Comparison of ENCODE assay signal across 8 cellular contexts in genomic region chr3:48502728-48503168, GRCh38. TPM values are rescaled to one million over a fixed set of nuclear protein-coding genes. Genes with fewer than 3 reads are reported as not detected.
DNase-seq lines count a peak whose midpoint lies in the region; ATAC-seq, FAIRE-seq and TF ChIP-seq lines count a peak whose summit lies in the region.

No MANE protein-coding gene starts in this region.

- H3K4me1 Mint-ChIP-seq in activated CD8-positive, alpha-beta memory T cell treated with anti-CD3 and anti-CD28 coated beads, Interleukin-2, amount 10 ng/mL, durations not matched to agents 7 days and 5 days: peaks cover 54% of the 10 kb centered on the region
- peaks cover 29% of the 10 kb centered on the region for H3K4me1 Mint-ChIP-seq in mesothelial cell of epicardium

- TF ChIP-seq POLR2A in GM12891 (IDR thresholded peaks at IDR 0.05; ENCODE audit: low read depth, low read length): no peak

- H3K4me3 ChIP-seq in colonic mucosa (no peak overlapping the region), upper lobe of right lung (peak overlapping the region; percentile 67)

- peak overlapping the region; percentile 35 for H3K27ac Mint-ChIP-seq in activated CD8-positive, alpha-beta memory T cell treated with anti-CD3 and anti-CD28 coated beads, Interleukin-2, amount 10 ng/mL, durations not matched to agents 7 days and 5 days
- H3K27ac Mint-ChIP-seq in mesothelial cell of epicardium: no peak overlapping the region

- H3K27me3 ChIP-seq in colonic mucosa: no peaks in the 10 kb centered on the region
- H3K27me3 ChIP-seq in upper lobe of right lung: no peaks in the 10 kb centered on the region

- no peak for DNase-seq in activated CD8-positive, alpha-beta memory T cell treated with anti-CD3 and anti-CD28 coated beads, Interleukin-2, amount 10 ng/mL, durations not matched to agents 7 days and 5 days
- no peak for DNase-seq in activated CD8-positive, alpha-beta memory T cell treated with anti-CD3 and anti-CD28 coated beads for 24 hours
- DNase-seq in colonic mucosa (no peak), mesothelial cell of epicardium (ENCODE audit: low spot score in 2 of 2, unreplicated experiment in 2 of 2) (no peak), upper lobe of right lung (no peak), GM12891 (ENCODE audit: insufficient read length, low spot score) (no peak)
- DNase-seq in effector CD4-positive, alpha-beta T cell: no peak

- no peaks in the 10 kb centered on the region for H3K27me3 Mint-ChIP-seq in activated CD8-positive, alpha-beta memory T cell treated with anti-CD3 and anti-CD28 coated beads, Interleukin-2, amount 10 ng/mL, durations not matched to agents 7 days and 5 days
- H3K27me3 Mint-ChIP-seq in mesothelial cell of epicardium (ENCODE audit: low read depth): no peaks in the 10 kb centered on the region

- no peak for TF ChIP-seq CTCF in colonic mucosa (IDR thresholded peaks at IDR 0.05)
- TF ChIP-seq CTCF in mesothelial cell of epicardium (IDR thresholded peaks at IDR 0.05; ENCODE audit: unreplicated experiment): no peak
- no peak for TF ChIP-seq CTCF in upper lobe of right lung (IDR thresholded peaks at IDR 0.05)

- H3K9me3 Mint-ChIP-seq in activated CD8-positive, alpha-beta memory T cell treated with anti-CD3 and anti-CD28 coated beads, Interleukin-2, amount 10 ng/mL, durations not matched to agents 7 days and 5 days (ENCODE audit: low read depth): peaks cover 3% of the 10 kb centered on the region
- H3K9me3 Mint-ChIP-seq in mesothelial cell of epicardium: peaks cover 3% of the 10 kb centered on the region

- no peaks in the 10 kb centered on the region for H3K4me1 ChIP-seq in colonic mucosa
- H3K4me1 ChIP-seq in upper lobe of right lung: peaks cover 20% of the 10 kb centered on the region

- H3K9ac ChIP-seq in colonic mucosa (ENCODE audit: low read depth in 2 of 2, low read length in 2 of 2): peak overlapping the region in 1 of 2 donors; percentile 81

- intact Hi-C loops in colonic mucosa (cut with DNase I) (loop anchor here (5.0 kb wide), 1 partner anchor 35 kb away; a partner anchor contains a TSS), upper lobe of right lung (cut with DNase I) (no loop called here)

- CTCF ChIA-PET in activated CD8-positive, alpha-beta memory T cell treated with anti-CD3 and anti-CD28 coated beads, Interleukin-2, amount 10 ng/mL, durations not matched to agents 7 days and 5 days (lab: Charles Lee): interaction anchor here (9.1 to 13.5 kb wide), 2 partner anchors 33 to 67 kb away, joined by 101 to 110 read pairs; a partner anchor contains a TSS

- H3K27ac ChIP-seq in colonic mucosa (peak overlapping the region; percentile 72), upper lobe of right lung (peak overlapping the region; percentile 91)

- peak overlapping the region; percentile 78 for H3K4me3 Mint-ChIP-seq in activated CD8-positive, alpha-beta memory T cell treated with anti-CD3 and anti-CD28 coated beads, Interleukin-2, amount 10 ng/mL, durations not matched to agents 7 days and 5 days
- peak overlapping the region; percentile 81 for H3K4me3 Mint-ChIP-seq in mesothelial cell of epicardium

- ATAC-seq in activated CD8-positive, alpha-beta memory T cell treated with anti-CD3 and anti-CD28 coated beads, Interleukin-2, amount 10 ng/mL, durations not matched to agents 7 days and 5 days: no peak
- ATAC-seq in upper lobe of right lung (no peak), GM19324 (IDR thresholded peaks at IDR 0.05; ENCODE audit: low FRiP score, unreplicated experiment) (no peak)

- no peak for FAIRE-seq in GM12891 (lab: Jason Lieb, UNC)

- H3K36me3 ChIP-seq in colonic mucosa (no peaks in the 10 kb centered on the region), upper lobe of right lung (peaks cover 7% of the 10 kb centered on the region)

- peaks cover 16% of the 10 kb centered on the region for H3K36me3 Mint-ChIP-seq in activated CD8-positive, alpha-beta memory T cell treated with anti-CD3 and anti-CD28 coated beads, Interleukin-2, amount 10 ng/mL, durations not matched to agents 7 days and 5 days
- peaks cover 14% of the 10 kb centered on the region for H3K36me3 Mint-ChIP-seq in mesothelial cell of epicardium

- H3K9me3 ChIP-seq in colonic mucosa (no peaks in the 10 kb centered on the region), upper lobe of right lung (no peaks in the 10 kb centered on the region)

TF ChIP-seq in GM12891, 5 proteins besides CTCF, POLR2A, EP300 and RAD21:
- TF ChIP-seq SPI1 (IDR thresholded peaks at IDR 0.05; ENCODE audit: low read depth, low read length): no peak
- no peak for TF ChIP-seq POLR2AphosphoS5 (IDR thresholded peaks at IDR 0.05; ENCODE audit: low read depth, low read length)
- no peak for TF ChIP-seq POU2F2 (IDR thresholded peaks at IDR 0.05; ENCODE audit: low read depth, low read length)
- no peak for TF ChIP-seq PAX5 (IDR thresholded peaks at IDR 0.05; ENCODE audit: insufficient read depth, low read length, severe bottlenecking)

RNA-seq across cellular contexts. Expression of gene SHISA5, which starts 1.2 kb away (rescaled TPM):
- total RNA-seq in activated CD8-positive, alpha-beta memory T cell treated with anti-CD3 and anti-CD28 coated beads, Interleukin-2, amount 10 ng/mL, durations not matched to agents 7 days and 5 days: 100 to 1,000 TPM; 198 to 313 TPM
- total RNA-seq in colonic mucosa (100 to 1,000 TPM; 115 to 123 TPM), mesothelial cell of epicardium (154 to 167 TPM (median 156 TPM) in 3 replicates), upper lobe of right lung (163 TPM)
- 67.2 TPM for polyA plus RNA-seq in GM12891 (2012; ENCODE audit: low read depth, missing spikeins)

RNA-seq across cellular contexts. Expression of gene PFKFB4, which starts 53.9 kb away (rescaled TPM):
- 10 to 100 TPM; 12.2 to 26.9 TPM for total RNA-seq in activated CD8-positive, alpha-beta memory T cell treated with anti-CD3 and anti-CD28 coated beads, Interleukin-2, amount 10 ng/mL, durations not matched to agents 7 days and 5 days
- total RNA-seq in colonic mucosa (10 to 100 TPM in 1 of 2 donors, 1 to 10 TPM in 1; 8.1 to 51.0 TPM), mesothelial cell of epicardium (18.2 to 22.3 TPM (median 19.4 TPM) in 3 replicates), upper lobe of right lung (11.0 TPM)
- 37.5 TPM for polyA plus RNA-seq in GM12891 (2012; ENCODE audit: low read depth, missing spikeins)

RNA-seq across cellular contexts. Expression of gene ATRIP, which starts 56.2 kb away (rescaled TPM):
- 10 to 100 TPM; 20.9 to 21.2 TPM for total RNA-seq in activated CD8-positive, alpha-beta memory T cell treated with anti-CD3 and anti-CD28 coated beads, Interleukin-2, amount 10 ng/mL, durations not matched to agents 7 days and 5 days
- total RNA-seq in colonic mucosa (1 to 10 TPM; 3.2 to 8.6 TPM), mesothelial cell of epicardium (11.6 to 12.0 TPM (median 11.6 TPM) in 3 replicates), upper lobe of right lung (5.3 TPM)
- 6.0 TPM for polyA plus RNA-seq in GM12891 (2012; ENCODE audit: low read depth, missing spikeins)
